Comparison of ENCODE assay signal across 2 cellular contexts in the genomic region with DNA sequence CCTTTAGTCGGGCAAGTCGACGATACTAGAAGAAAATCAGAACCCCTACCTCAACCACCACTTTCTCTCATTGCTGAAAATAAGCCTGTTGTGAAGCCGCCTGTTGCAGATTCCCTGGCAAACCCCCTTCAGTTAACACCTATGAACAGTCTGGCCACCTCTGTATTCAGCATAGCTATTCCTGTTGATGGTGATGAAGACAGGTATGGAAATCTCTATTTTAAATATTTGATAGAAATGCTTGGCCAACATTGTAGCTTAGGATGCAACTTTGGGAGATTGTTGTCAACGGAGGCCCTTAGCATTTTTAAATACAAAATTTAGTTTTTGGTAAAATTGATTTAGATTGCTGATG.
TF ChIP-seq lines count a peak whose summit lies in the region.

No MANE protein-coding gene starts in this region.

TF ChIP-seq in SK-N-SH, 30 proteins besides CTCF, POLR2A, EP300 and RAD21 (continued from another document):
- TF ChIP-seq REST (IDR thresholded peaks at IDR 0.05; ENCODE audit: low read depth, low read length) = no peak
- TF ChIP-seq ELF1 (IDR thresholded peaks at IDR 0.05) = no peak
- TF ChIP-seq CHD2 (IDR thresholded peaks at IDR 0.05; ENCODE audit: low read length, partially characterized antibody) = no peak
- TF ChIP-seq POLR2AphosphoS5 (IDR thresholded peaks at IDR 0.05; ENCODE audit: low read depth, low read length) = no peak
- TF ChIP-seq, protein P1, sequence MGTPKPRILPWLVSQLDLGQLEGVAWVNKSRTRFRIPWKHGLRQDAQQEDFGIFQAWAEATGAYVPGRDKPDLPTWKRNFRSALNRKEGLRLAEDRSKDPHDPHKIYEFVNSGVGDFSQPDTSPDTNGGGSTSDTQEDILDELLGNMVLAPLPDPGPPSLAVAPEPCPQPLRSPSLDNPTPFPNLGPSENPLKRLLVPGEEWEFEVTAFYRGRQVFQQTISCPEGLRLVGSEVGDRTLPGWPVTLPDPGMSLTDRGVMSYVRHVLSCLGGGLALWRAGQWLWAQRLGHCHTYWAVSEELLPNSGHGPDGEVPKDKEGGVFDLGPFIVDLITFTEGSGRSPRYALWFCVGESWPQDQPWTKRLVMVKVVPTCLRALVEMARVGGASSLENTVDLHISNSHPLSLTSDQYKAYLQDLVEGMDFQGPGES (IDR thresholded peaks at IDR 0.05; ENCODE audit: low read depth, low read length) = no peak
- TF ChIP-seq GATA2 (CRISPR knock-in tag; IDR thresholded peaks at IDR 0.05) = no peak
- TF ChIP-seq YY1 (IDR thresholded peaks at IDR 0.05; ENCODE audit: low read depth) = no peak

TF ChIP-seq in SK-N-SH treated with all-trans-retinoic acid at 6 μM for 48 hours, 23 proteins besides CTCF, POLR2A, EP300 and RAD21 (continued from another document):
- TF ChIP-seq, protein P2, sequence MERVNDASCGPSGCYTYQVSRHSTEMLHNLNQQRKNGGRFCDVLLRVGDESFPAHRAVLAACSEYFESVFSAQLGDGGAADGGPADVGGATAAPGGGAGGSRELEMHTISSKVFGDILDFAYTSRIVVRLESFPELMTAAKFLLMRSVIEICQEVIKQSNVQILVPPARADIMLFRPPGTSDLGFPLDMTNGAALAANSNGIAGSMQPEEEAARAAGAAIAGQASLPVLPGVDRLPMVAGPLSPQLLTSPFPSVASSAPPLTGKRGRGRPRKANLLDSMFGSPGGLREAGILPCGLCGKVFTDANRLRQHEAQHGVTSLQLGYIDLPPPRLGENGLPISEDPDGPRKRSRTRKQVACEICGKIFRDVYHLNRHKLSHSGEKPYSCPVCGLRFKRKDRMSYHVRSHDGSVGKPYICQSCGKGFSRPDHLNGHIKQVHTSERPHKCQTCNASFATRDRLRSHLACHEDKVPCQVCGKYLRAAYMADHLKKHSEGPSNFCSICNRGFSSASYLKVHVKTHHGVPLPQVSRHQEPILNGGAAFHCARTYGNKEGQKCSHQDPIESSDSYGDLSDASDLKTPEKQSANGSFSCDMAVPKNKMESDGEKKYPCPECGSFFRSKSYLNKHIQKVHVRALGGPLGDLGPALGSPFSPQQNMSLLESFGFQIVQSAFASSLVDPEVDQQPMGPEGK (CRISPR knock-in tag; IDR thresholded peaks at IDR 0.05; ENCODE audit: borderline replicate concordance) = no peak
- TF ChIP-seq GLIS3 (CRISPR knock-in tag; IDR thresholded peaks at IDR 0.05) = no peak
- TF ChIP-seq PPARA (CRISPR knock-in tag; IDR thresholded peaks at IDR 0.05; ENCODE audit: borderline replicate concordance) = no peak
- TF ChIP-seq ZNF565 (CRISPR knock-in tag; conservative IDR thresholded peaks at IDR 0.05; ENCODE audit: low read depth) = no peak
- no peak for TF ChIP-seq ZFP3 (CRISPR knock-in tag; IDR thresholded peaks at IDR 0.05)
- TF ChIP-seq, protein P3, sequence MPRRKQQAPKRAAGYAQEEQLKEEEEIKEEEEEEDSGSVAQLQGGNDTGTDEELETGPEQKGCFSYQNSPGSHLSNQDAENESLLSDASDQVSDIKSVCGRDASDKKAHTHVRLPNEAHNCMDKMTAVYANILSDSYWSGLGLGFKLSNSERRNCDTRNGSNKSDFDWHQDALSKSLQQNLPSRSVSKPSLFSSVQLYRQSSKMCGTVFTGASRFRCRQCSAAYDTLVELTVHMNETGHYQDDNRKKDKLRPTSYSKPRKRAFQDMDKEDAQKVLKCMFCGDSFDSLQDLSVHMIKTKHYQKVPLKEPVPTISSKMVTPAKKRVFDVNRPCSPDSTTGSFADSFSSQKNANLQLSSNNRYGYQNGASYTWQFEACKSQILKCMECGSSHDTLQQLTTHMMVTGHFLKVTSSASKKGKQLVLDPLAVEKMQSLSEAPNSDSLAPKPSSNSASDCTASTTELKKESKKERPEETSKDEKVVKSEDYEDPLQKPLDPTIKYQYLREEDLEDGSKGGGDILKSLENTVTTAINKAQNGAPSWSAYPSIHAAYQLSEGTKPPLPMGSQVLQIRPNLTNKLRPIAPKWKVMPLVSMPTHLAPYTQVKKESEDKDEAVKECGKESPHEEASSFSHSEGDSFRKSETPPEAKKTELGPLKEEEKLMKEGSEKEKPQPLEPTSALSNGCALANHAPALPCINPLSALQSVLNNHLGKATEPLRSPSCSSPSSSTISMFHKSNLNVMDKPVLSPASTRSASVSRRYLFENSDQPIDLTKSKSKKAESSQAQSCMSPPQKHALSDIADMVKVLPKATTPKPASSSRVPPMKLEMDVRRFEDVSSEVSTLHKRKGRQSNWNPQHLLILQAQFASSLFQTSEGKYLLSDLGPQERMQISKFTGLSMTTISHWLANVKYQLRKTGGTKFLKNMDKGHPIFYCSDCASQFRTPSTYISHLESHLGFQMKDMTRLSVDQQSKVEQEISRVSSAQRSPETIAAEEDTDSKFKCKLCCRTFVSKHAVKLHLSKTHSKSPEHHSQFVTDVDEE (CRISPR knock-in tag; IDR thresholded peaks at IDR 0.05) = no peak
- no peak for TF ChIP-seq OSR1 (CRISPR knock-in tag; IDR thresholded peaks at IDR 0.05)
- no peak for TF ChIP-seq RARB (CRISPR knock-in tag; IDR thresholded peaks at IDR 0.05)
- TF ChIP-seq ZNF8 (CRISPR knock-in tag; IDR thresholded peaks at IDR 0.05) = no peak
- no peak for TF ChIP-seq ZC3H10 (CRISPR knock-in tag; IDR thresholded peaks at IDR 0.05)
- TF ChIP-seq CSDC2 (CRISPR knock-in tag; IDR thresholded peaks at IDR 0.05) = no peak
- TF ChIP-seq, protein P4, sequence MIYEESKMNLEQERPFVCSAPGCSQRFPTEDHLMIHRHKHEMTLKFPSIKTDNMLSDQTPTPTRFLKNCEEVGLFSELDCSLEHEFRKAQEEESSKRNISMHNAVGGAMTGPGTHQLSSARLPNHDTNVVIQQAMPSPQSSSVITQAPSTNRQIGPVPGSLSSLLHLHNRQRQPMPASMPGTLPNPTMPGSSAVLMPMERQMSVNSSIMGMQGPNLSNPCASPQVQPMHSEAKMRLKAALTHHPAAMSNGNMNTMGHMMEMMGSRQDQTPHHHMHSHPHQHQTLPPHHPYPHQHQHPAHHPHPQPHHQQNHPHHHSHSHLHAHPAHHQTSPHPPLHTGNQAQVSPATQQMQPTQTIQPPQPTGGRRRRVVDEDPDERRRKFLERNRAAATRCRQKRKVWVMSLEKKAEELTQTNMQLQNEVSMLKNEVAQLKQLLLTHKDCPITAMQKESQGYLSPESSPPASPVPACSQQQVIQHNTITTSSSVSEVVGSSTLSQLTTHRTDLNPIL (CRISPR knock-in tag; IDR thresholded peaks at IDR 0.05; ENCODE audit: low read depth) = no peak
- no peak for TF ChIP-seq ARNTL (CRISPR knock-in tag; IDR thresholded peaks at IDR 0.05; ENCODE audit: borderline replicate concordance, low read depth)
- no peak for TF ChIP-seq POU6F1 (CRISPR knock-in tag; IDR thresholded peaks at IDR 0.05; ENCODE audit: borderline replicate concordance, low read depth)
- TF ChIP-seq TCF4 (CRISPR knock-in tag; IDR thresholded peaks at IDR 0.05; ENCODE audit: borderline replicate concordance) = no peak
- TF ChIP-seq SNAI2 (CRISPR knock-in tag; IDR thresholded peaks at IDR 0.05) = no peak
- no peak for TF ChIP-seq ZFP30 (CRISPR knock-in tag; IDR thresholded peaks at IDR 0.05)
